Comparison of ENCODE assay signal across 16 cellular contexts in genomic region chr5:158700997-158701391, GRCh38.
DNase-seq lines count a peak whose midpoint lies in the region; ATAC-seq and TF ChIP-seq lines count a peak whose summit lies in the region.
"Had no signal": no experiment of that assay in that cellular context is flagged by ENCODE, and none has a peak within 500 bp of the region (broad histone marks: within the 10 kb centered on the region; RNA-seq: fewer than 3 reads in every experiment).

No MANE protein-coding gene starts in this region.

- CTCF ChIA-PET in SK-N-SH (lab: Yijun Ruan, JAX) = interaction anchor here (0.8 to 3.9 kb wide), 7 partner anchors 25 to 526 kb away, joined by 3 to 41 read pairs (median 3); no protein-coding TSS in a partner anchor

- TF ChIP-seq RAD21 in SK-N-SH (IDR thresholded peaks at IDR 0.05; ENCODE audit: low read length) = no peak

- peaks cover 61% of the 10 kb centered on the region for H3F3A ChIP-seq in GM23248 (ENCODE audit: insufficient read depth)
- H3F3A ChIP-seq in SK-N-SH (replicated peaks; ENCODE audit: insufficient read depth) = peaks cover 29% of the 10 kb centered on the region

- H3K4me2 ChIP-seq in GM23248 (ENCODE audit: unreplicated experiment) (peak overlapping the region; percentile 73), SK-N-SH (peak overlapping the region; percentile 63)

- no peak for ATAC-seq in thoracic aorta (ENCODE audit: insufficient number of reproducible peaks, low FRiP score, low read depth)
- ATAC-seq in HG02840 (IDR thresholded peaks at IDR 0.05; ENCODE audit: low FRiP score, unreplicated experiment) = no peak
- ATAC-seq: K562; right lobe of liver; stimulated activated effector memory CD8-positive, alpha-beta T cell treated with anti-CD3 and anti-CD28 coated beads, Interleukin-12 subunit alpha, Interleukin-12 subunit beta, amount 100 ng/mL, for 72 hours had no signal

- in situ Hi-C loops in GM23248 (cut with MboI) = loop anchor here (5.0 kb wide), 1 partner anchor 406 kb away; no protein-coding TSS in a partner anchor

- H3K9me3 ChIP-seq in GM23248 (ENCODE audit: low read depth) = no peaks in the 10 kb centered on the region
- no peaks in the 10 kb centered on the region for H3K9me3 ChIP-seq in SK-N-SH
- no peaks in the 10 kb centered on the region for H3K9me3 ChIP-seq in muscle layer of duodenum (ENCODE audit: control insufficient read depth in 1 of 2, low read length in 2 of 2)
- H3K9me3 ChIP-seq in thoracic aorta = no peaks in the 10 kb centered on the region
- H3K9me3 ChIP-seq: right lobe of liver had no signal

- TF ChIP-seq CTCF in SK-N-SH (IDR thresholded peaks at IDR 0.05) (no peak), thoracic aorta (IDR thresholded peaks at IDR 0.05) (no peak)

- POLR2A ChIA-PET in SK-N-SH (lab: Yijun Ruan, JAX) = no interaction called here

- no peaks in the 10 kb centered on the region for H3K9me2 ChIP-seq in GM23248 (ENCODE audit: insufficient read depth)
- no peaks in the 10 kb centered on the region for H3K9me2 ChIP-seq in SK-N-SH

- H2AFZ ChIP-seq in GM23248 (no peak overlapping the region), SK-N-SH (ENCODE audit: low read depth) (no peak overlapping the region)

- 57 to 59% methylated on average over 5 of the region's 5 CpGs for WGBS in GM23248 (ENCODE audit: low coverage in 1 of 2, low lambda C conversion rate in 2 of 2, missing lambda C conversion rate in 2 of 2), 2 experiments
- 89% methylated on average over 5 of the region's 5 CpGs for WGBS in SK-N-SH (ENCODE audit: low lambda C conversion rate)

- no peaks in the 10 kb centered on the region for H3K27me3 ChIP-seq in GM23248 (replicated peaks; ENCODE audit: insufficient read depth)
- H3K27me3 ChIP-seq in SK-N-SH (ENCODE audit: insufficient read depth) = no peaks in the 10 kb centered on the region
- H3K27me3 ChIP-seq in muscle layer of duodenum (ENCODE audit: low read depth, low read length) = no peaks in the 10 kb centered on the region
- H3K27me3 ChIP-seq in thoracic aorta (replicated peaks; ENCODE audit: insufficient read depth) = no peaks in the 10 kb centered on the region
- H3K27me3 ChIP-seq: right lobe of liver had no signal

- H3K36me3 ChIP-seq in GM23248 (ENCODE audit: low read depth) (peaks cover under 1% of the 10 kb centered on the region; the same call in 1 of the 2 replicates), SK-N-SH (replicated peaks in 1 of 2; ENCODE audit: control insufficient read depth in 1 of 2, insufficient read depth in 2 of 2, low read length in 1 of 2) (no peaks in the 10 kb centered on the region), muscle layer of duodenum (ENCODE audit: control insufficient read depth in 1 of 2, insufficient read depth in 2 of 2, low read length in 2 of 2) (peaks cover 0 to 9% of the 10 kb centered on the region in 2 donors), thoracic aorta (no peaks in the 10 kb centered on the region)
- H3K36me3 ChIP-seq: right lobe of liver, WERI-Rb-1 had no signal

- H3K79me2 ChIP-seq in GM23248 (ENCODE audit: insufficient read depth) = no peaks in the 10 kb centered on the region
- H3K79me2 ChIP-seq in SK-N-SH (ENCODE audit: insufficient read depth) = no peaks in the 10 kb centered on the region

- DNase-seq in GM23248 (no peak), SK-N-SH (no peak), thoracic aorta (ENCODE audit: low spot score) (no peak), NCI-H1092 (lab: John Stamatoyannopoulos, UW) (no peak)
- no peak for DNase-seq in activated CD8-positive, alpha-beta memory T cell treated with anti-CD3 and anti-CD28 coated beads, Interleukin-2, amount 50 U/mL, for 48 hours
- DNase-seq: activated naive CD4-positive, alpha-beta T cell treated with anti-CD3 and anti-CD28 coated beads for 36 hours; DMS79; effector CD4-positive, alpha-beta T cell; NCI-H1417 treated with DMSO at 0.1 percent for 48 hours; right lobe of liver; WERI-Rb-1 had no signal

- TF ChIP-seq EP300 in SK-N-SH (IDR thresholded peaks at IDR 0.05; ENCODE audit: borderline replicate concordance in 1 of 2, low read depth in 1 of 2, low read length in 1 of 2) = no peak

- H3K27ac ChIP-seq in GM23248 = peak overlapping the region; percentile 92
- H3K27ac ChIP-seq in SK-N-SH (ENCODE audit: low read depth in 2 of 2, low read length in 1 of 2) = peak overlapping the region in 1 of 2 experiments; percentile 74; a peak in 1 of 4 replicates
- H3K27ac ChIP-seq in muscle layer of duodenum (ENCODE audit: low read length) = peak overlapping the region; percentile 27
- H3K27ac ChIP-seq in thoracic aorta = peak overlapping the region; percentile 48 to 66
- H3K27ac ChIP-seq: right lobe of liver, WERI-Rb-1 had no signal

- H3K9ac ChIP-seq in GM23248 (peak overlapping the region; percentile 73), SK-N-SH (peak overlapping the region; percentile 26; the same call in 1 of the 2 replicates)

- peak overlapping the region; percentile 57 for H3K4me3 ChIP-seq in GM23248
- no peak overlapping the region for H3K4me3 ChIP-seq in SK-N-SH (ENCODE audit: low read depth in 2 of 2, low read length in 1 of 2)
- no peak overlapping the region for H3K4me3 ChIP-seq in muscle layer of duodenum (ENCODE audit: low read depth in 1 of 2, low read length in 2 of 2)
- H3K4me3 ChIP-seq in thoracic aorta = peak overlapping the region; percentile 13
- H3K4me3 ChIP-seq: K562, lung, right lobe of liver had no signal

- H4K20me1 ChIP-seq in GM23248 (ENCODE audit: insufficient read depth) (no peaks in the 10 kb centered on the region), SK-N-SH (ENCODE audit: insufficient read depth) (no peaks in the 10 kb centered on the region)

- H3K4me1 ChIP-seq in GM23248 (ENCODE audit: insufficient read depth) (peaks cover 65% of the 10 kb centered on the region), SK-N-SH (ENCODE audit: control insufficient read depth in 1 of 2, insufficient read depth in 2 of 2, low read depth in 1 of 2, low read length in 1 of 2) (peaks cover 3 to 13% of the 10 kb centered on the region in 2 experiments), muscle layer of duodenum (ENCODE audit: control insufficient read depth in 1 of 2, insufficient read depth in 2 of 2, low read length in 2 of 2) (peaks cover 0 to 4% of the 10 kb centered on the region in 2 donors), thoracic aorta (ENCODE audit: control insufficient read depth in 1 of 2, low read depth in 2 of 2) (peaks cover 44 to 57% of the 10 kb centered on the region in 2 donors)

TF ChIP-seq in SK-N-SH, 30 proteins besides CTCF, POLR2A, EP300 and RAD21:
- TF ChIP-seq IRF3 (IDR thresholded peaks at IDR 0.05; ENCODE audit: low read depth, low read length) (no peak), RFX5 (IDR thresholded peaks at IDR 0.05; ENCODE audit: low read length) (no peak)
TF ChIP-seq in SK-N-SH: peak in this region for 0.

Comparison
In these comparisons a context has a peak if more than half of its experiments do, and no peak if none do; other contexts are left out.
1. H3K4me3 ChIP-seq: peak in GM23248 (single experiment) and thoracic aorta (single experiment); none in SK-N-SH (0 of 2) and muscle layer of duodenum (0 of 2).